Comparison of ENCODE assay signal across 8 cellular contexts in the genomic region with DNA sequence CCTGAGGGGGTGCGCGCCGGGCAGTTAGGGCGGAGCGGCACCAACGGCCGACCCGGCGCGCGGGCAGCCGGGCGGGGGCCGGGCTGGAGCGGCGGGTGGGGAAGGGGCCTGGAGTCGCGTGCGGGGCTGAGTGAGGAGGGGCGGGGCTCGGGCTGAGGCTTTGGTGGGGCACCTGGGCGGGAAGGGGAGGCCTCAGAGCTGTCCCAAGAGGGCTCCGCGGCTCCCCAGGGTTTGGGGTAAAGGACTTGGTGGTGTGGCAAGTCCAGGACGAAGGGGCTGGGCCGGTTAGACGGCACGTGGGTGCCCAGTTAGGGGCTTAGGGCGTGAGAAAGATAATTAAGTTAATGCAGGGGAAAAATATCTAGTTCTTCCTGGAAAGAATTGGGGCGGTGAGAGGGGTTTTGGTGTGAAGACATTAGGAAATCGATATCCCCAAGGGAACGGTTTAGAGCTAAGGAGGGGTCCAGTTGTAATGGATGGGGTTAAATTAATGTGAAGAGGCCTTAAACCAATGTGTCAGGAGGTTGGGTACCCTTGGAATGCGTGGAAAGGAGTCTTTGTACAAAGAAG. TPM values are rescaled to one million over a fixed set of nuclear protein-coding genes. Genes with fewer than 3 reads are reported as not detected.
DNase-seq lines count a peak whose midpoint lies in the region; ATAC-seq and TF ChIP-seq lines count a peak whose summit lies in the region.

No MANE protein-coding gene starts in this region.

- H3K4me3 ChIP-seq in fibroblast of villous mesenchyme (ENCODE audit: low read depth, low read length) (peak overlapping the region; percentile 90), retinal pigment epithelial cell (ENCODE audit: low read length) (peak overlapping the region; percentile 67)

- peaks cover 12% of the 10 kb centered on the region for H3K27me3 Mint-ChIP-seq in HFFc6 (ENCODE audit: insufficient read depth)

- H3K27ac Mint-ChIP-seq in HFFc6 = peak overlapping the region; percentile 82

- H3K4me1 Mint-ChIP-seq in HFFc6 (ENCODE audit: low read depth) = peaks cover 42% of the 10 kb centered on the region

- TF ChIP-seq CTCF in HFFc6 (IDR thresholded peaks at IDR 0.05) = no peak
- no peak for TF ChIP-seq CTCF in fibroblast of villous mesenchyme (IDR thresholded peaks at IDR 0.05; ENCODE audit: insufficient read depth, low read depth, low read length)
- no peak for TF ChIP-seq CTCF in retinal pigment epithelial cell (conservative IDR thresholded peaks at IDR 0.05; ENCODE audit: low read depth, low read length)

- ATAC-seq in GM18909 (IDR thresholded peaks at IDR 0.05; ENCODE audit: poor library complexity, unreplicated experiment) = no peak

- H3K36me3 Mint-ChIP-seq in HFFc6 (ENCODE audit: low read depth) = peaks cover 16% of the 10 kb centered on the region

- H3K9me3 Mint-ChIP-seq in HFFc6 = no peaks in the 10 kb centered on the region

- DNase-seq in HFFc6 (no peak), fibroblast of villous mesenchyme (ENCODE audit: low read depth) (no peak), retinal pigment epithelial cell (ENCODE audit: low read depth) (no peak), NCI-H526 (lab: John Stamatoyannopoulos, UW) (no peak), retina (no peak), 8988T (no peak)
- DNase-seq in activated CD4-positive, alpha-beta T cell treated with anti-CD3 and anti-CD28 coated beads, Interleukin-2, amount 50 U/mL, for 1 hour = peak; percentile 29

- H3K4me3 Mint-ChIP-seq in HFFc6 = peak overlapping the region; percentile 97

RNA-seq across cellular contexts. Expression of a gene that starts 0.5 kb away (rescaled TPM):
- 10 to 100 TPM; 14.0 to 16.5 (median 15.1) TPM for total RNA-seq in HFFc6 (2021; fragmentation: NEBNext Ultra II Directional; extraction: Animal tissue kit (Norgen Biotek cat#: 25700))
- 13.5 and 19.0 TPM in 2 replicates for total RNA-seq in fibroblast of villous mesenchyme

RNA-seq across cellular contexts. Expression of a gene that starts 6.5 kb away (rescaled TPM):
- total RNA-seq in HFFc6 (2021; fragmentation: NEBNext Ultra II Directional; extraction: Animal tissue kit (Norgen Biotek cat#: 25700)) = under 1 TPM in 5 of 6 experiments, not detected in 1; 0.07 to 0.19 (median 0.13) TPM
- not detected in 2 replicates for total RNA-seq in fibroblast of villous mesenchyme

RNA-seq across cellular contexts. Expression of a gene that starts 55.8 kb away (rescaled TPM):
- total RNA-seq in HFFc6 (2021; fragmentation: NEBNext Ultra II Directional; extraction: Animal tissue kit (Norgen Biotek cat#: 25700)) = 10 to 100 TPM in 1 of 6 experiments, 1 to 10 TPM in 5; 6.4 to 11.0 (median 7.8) TPM
- 1.3 and 1.9 TPM in 2 replicates for total RNA-seq in fibroblast of villous mesenchyme
